ENCODE assay signal across 9 cellular contexts in the genomic region with DNA sequence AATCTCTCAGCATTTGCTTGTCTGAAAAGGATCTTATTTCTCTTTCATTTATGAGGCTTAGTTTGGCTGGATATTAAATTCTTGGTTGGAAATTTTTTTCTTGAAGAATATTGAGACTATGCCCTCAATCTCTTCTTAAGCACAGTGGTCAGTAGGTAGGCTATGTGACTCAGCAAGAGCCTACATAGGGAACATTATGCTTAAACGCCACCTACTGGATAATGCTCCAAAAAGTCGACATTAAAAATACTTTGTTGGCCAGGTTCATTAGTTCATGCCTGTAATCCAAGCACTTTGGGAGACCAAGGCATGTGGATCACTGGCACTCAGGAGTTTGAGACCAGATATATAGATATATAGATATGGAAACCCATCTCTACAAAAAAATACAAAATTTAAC.
DNase-seq lines count a peak whose midpoint lies in the region; ATAC-seq, FAIRE-seq and TF ChIP-seq lines count a peak whose summit lies in the region.
"Had no signal": no experiment of that assay in that cellular context is flagged by ENCODE, and none has a peak within 500 bp of the region (broad histone marks: within the 10 kb centered on the region; RNA-seq: fewer than 3 reads in every experiment).

No MANE protein-coding gene starts in this region.

- H3K18ac ChIP-seq in IMR-90 (ENCODE audit: low read depth, low read length): no peak overlapping the region

- no peak overlapping the region for H2AFZ ChIP-seq in IMR-90 (replicated peaks; ENCODE audit: low read length, poor library complexity)
- no peak overlapping the region for H2AFZ ChIP-seq in HepG2 (ENCODE audit: low read length)

- H3K9ac ChIP-seq in IMR-90 (ENCODE audit: low read depth, low read length) (no peak overlapping the region), HepG2 (ENCODE audit: insufficient read depth, low read depth, low read length) (no peak overlapping the region)

- H3K9me3 ChIP-seq in IMR-90 (ENCODE audit: control insufficient read depth, insufficient read depth, low read length) (peaks cover 7% of the 10 kb centered on the region), WERI-Rb-1 (ENCODE audit: severe bottlenecking) (no peaks in the 10 kb centered on the region), HepG2 (ENCODE audit: low read length) (no peaks in the 10 kb centered on the region)

- BruUV-seq in IMR-90 (replicated peaks; lab: Mats Ljungman, UMichigan) (no TSS peak), HepG2 (replicated peaks; lab: Mats Ljungman, UMichigan) (no TSS peak)

- intact Hi-C loops in IMR-90 (cut with micrococcal nuclease) (no loop called here), HepG2 (cut with micrococcal nuclease; ENCODE audit: unreplicated experiment) (loop anchor here (2.0 kb wide), 3 partner anchors 414 to 604 kb away; no protein-coding TSS in a partner anchor)

- peaks cover 2 to 7% of the 10 kb centered on the region in 2 donors for H3K27me3 Mint-ChIP-seq in T-cell

- TF ChIP-seq EP300 in HepG2 (IDR thresholded peaks at IDR 0.05; ENCODE audit: low read depth in 2 of 2, low read length in 2 of 2): no peak
- TF ChIP-seq EP300 in HepG2 (CRISPR knock-in tag; IDR thresholded peaks at IDR 0.05; ENCODE audit: borderline replicate concordance): no peak

- H3K23ac ChIP-seq in IMR-90 (ENCODE audit: low read depth, low read length): no peak overlapping the region

- no peak overlapping the region for H3K14ac ChIP-seq in IMR-90 (replicated peaks; ENCODE audit: low read depth, low read length)

- no peaks in the 10 kb centered on the region for H3K4me1 Mint-ChIP-seq in T-cell

- H3K4ac ChIP-seq in IMR-90 (ENCODE audit: low read depth, low read length): 0 out of 2 replicates have a peak overlapping the region, but pooled peaks have one; percentile 1

- H2AK9ac ChIP-seq in IMR-90 (replicated peaks; ENCODE audit: low read depth, low read length, poor library complexity): no peak overlapping the region

- H3K27ac ChIP-seq in IMR-90 (ENCODE audit: insufficient read depth, low read length): no peak overlapping the region
- H3K27ac ChIP-seq in WERI-Rb-1: no peak overlapping the region
- H3K27ac ChIP-seq in HepG2 (ENCODE audit: extremely low read length, insufficient read depth, low read length): no peak overlapping the region

- peak; percentile 38 for TF ChIP-seq CTCF in IMR-90 (conservative IDR thresholded peaks at IDR 0.05; ENCODE audit: low read depth, low read length)
- peak; percentile 48; the same call in 1 of the 2 replicates for TF ChIP-seq CTCF in WERI-Rb-1 (IDR thresholded peaks at IDR 0.05; ENCODE audit: low read depth, low read length)
- TF ChIP-seq CTCF in HepG2 (CRISPR knock-in tag; IDR thresholded peaks at IDR 0.05): peak; percentile 63

- H2AK5ac ChIP-seq in IMR-90 (ENCODE audit: low read depth, low read length): no peak overlapping the region

- no peak overlapping the region for H2BK120ac ChIP-seq in IMR-90 (ENCODE audit: low read depth, low read length)

- no peak overlapping the region for H3K56ac ChIP-seq in IMR-90 (ENCODE audit: extremely low read depth, insufficient read depth, low read length)

- no peaks in the 10 kb centered on the region for H3K36me3 ChIP-seq in IMR-90 (ENCODE audit: control insufficient read depth, insufficient read depth, low read length)
- no peaks in the 10 kb centered on the region for H3K36me3 ChIP-seq in WERI-Rb-1
- no peaks in the 10 kb centered on the region for H3K36me3 ChIP-seq in HepG2 (replicated peaks in 1 of 2; ENCODE audit: control insufficient read depth in 1 of 2, insufficient read depth in 2 of 2, low read length in 2 of 2)

- TF ChIP-seq RAD21 in IMR-90 (IDR thresholded peaks at IDR 0.05; ENCODE audit: low read length): peak; percentile 47
- peak; percentile 36; the same call in 1 of the 2 replicates for TF ChIP-seq RAD21 in HepG2 (CRISPR knock-in tag; IDR thresholded peaks at IDR 0.05)

- TF ChIP-seq POLR2A in IMR-90 (IDR thresholded peaks at IDR 0.05; ENCODE audit: low read depth, low read length) (no peak), HepG2 (IDR thresholded peaks at IDR 0.05; ENCODE audit: insufficient read depth in 1 of 2, low read depth in 2 of 2, low read length in 2 of 2) (no peak)

- H3K36me3 Mint-ChIP-seq in T-cell: no peaks in the 10 kb centered on the region

- dilution Hi-C loops in IMR-90 (cut with HindIII; ENCODE audit: low sequenced_read_pairs, unreplicated experiment): no loop called here

- H3K4me1 ChIP-seq in IMR-90 (ENCODE audit: control insufficient read depth, insufficient read depth, low read length) (no peaks in the 10 kb centered on the region), HepG2 (ENCODE audit: insufficient read depth, low read length) (no peaks in the 10 kb centered on the region; the same call in 1 of the 2 replicates)

- H2BK20ac ChIP-seq in IMR-90 (ENCODE audit: low read depth, low read length): no peak overlapping the region

- CTCF ChIA-PET in IMR-90 (lab: Yijun Ruan, JAX) (no interaction called here), HepG2 (lab: Yijun Ruan, JAX; ENCODE audit: low intra/inter-chr PET ratio, low total read pairs) (interaction anchor here (1.4 kb wide), 4 partner anchors 191 to 608 kb away, joined by 3 to 5 read pairs (median 4); no protein-coding TSS in a partner anchor), T-cell (lab: Charles Lee) (no interaction called here)

- H3K79me2 ChIP-seq in HepG2 (ENCODE audit: insufficient read depth, low read length): no peaks in the 10 kb centered on the region

- no peak overlapping the region for H4K91ac ChIP-seq in IMR-90 (ENCODE audit: insufficient read depth, low read depth, low read length)

- H3K4me3 ChIP-seq in IMR-90 (ENCODE audit: insufficient read depth, low read depth, low read length): no peak overlapping the region
- H3K4me3 ChIP-seq in WERI-Rb-1 (ENCODE audit: low read depth, low read length): no peak overlapping the region
- no peak overlapping the region for H3K4me3 ChIP-seq in HepG2 (replicated peaks in 1 of 3; ENCODE audit: insufficient read depth in 1 of 3, low read depth in 2 of 3, low read length in 3 of 3)

- DNase-seq in EL (peak; percentile 55), IMR-90 (peak; percentile 61), WERI-Rb-1 (peak; percentile 23), HepG2 (ENCODE audit: low spot score) (peak; percentile 59), T-cell (no peak), anterior cingulate cortex (lab: John Stamatoyannopoulos, UW) (no peak)

- in situ Hi-C loops in IMR-90 (cut with MboI; ENCODE audit: low sequenced_read_pairs): no loop called here
- in situ Hi-C loops in HepG2 (cut with HindIII; ENCODE audit: extremely low pct_ligation_motif_present, low pct_unique_long_range_greater_than_20kb): loop anchor here (5.0 to 25.0 kb wide), 3 partner anchors 406 to 608 kb away; no protein-coding TSS in a partner anchor

- H4K8ac ChIP-seq in IMR-90 (ENCODE audit: low read depth in 2 of 2, low read length in 2 of 2): no peak overlapping the region

- H3K79me1 ChIP-seq in IMR-90 (ENCODE audit: low read depth in 1 of 2, low read length in 2 of 2): no peaks in the 10 kb centered on the region

- no CpG with 5 or more reads among the region's 2 CpGs for WGBS in IMR-90 (ENCODE audit: extremely low coverage in 2 of 2, insufficient read length in 1 of 2), 2 experiments
- 0% methylated on average over 2 of the region's 2 CpGs for WGBS in HepG2 (ENCODE audit: low lambda C conversion rate)

- H3K4me3 Mint-ChIP-seq in T-cell: no peak overlapping the region

- peak; percentile 62 for FAIRE-seq in HepG2 (lab: Jason Lieb, UNC)
- FAIRE-seq: endometrium had no signal

- POLR2A ChIA-PET in IMR-90 (lab: Charles Lee; ENCODE audit: unreplicated experiment): no interaction called here
- POLR2A ChIA-PET in HepG2 (lab: Yijun Ruan, JAX): no interaction called here
- POLR2A ChIA-PET in T-cell (lab: Charles Lee): no interaction called here

- no peak overlapping the region for H3K4me2 ChIP-seq in IMR-90 (ENCODE audit: low read depth, low read length)
- no peak overlapping the region for H3K4me2 ChIP-seq in HepG2 (ENCODE audit: low read depth, low read length)

- no peak overlapping the region for H4K5ac ChIP-seq in IMR-90 (ENCODE audit: low read depth, low read length)

- no peak overlapping the region for H3K27ac Mint-ChIP-seq in T-cell

- H2BK15ac ChIP-seq in IMR-90 (ENCODE audit: low read depth, low read length): no peak overlapping the region

- peaks cover 18 to 24% (median 21%) of the 10 kb centered on the region in 3 donors for H3K9me3 Mint-ChIP-seq in T-cell

- H3K9me1 ChIP-seq in IMR-90 (ENCODE audit: insufficient read depth, low read length): no peaks in the 10 kb centered on the region

- H2BK5ac ChIP-seq in IMR-90 (ENCODE audit: low read depth, low read length, poor library complexity, severe bottlenecking): no peak overlapping the region

- H4K20me1 ChIP-seq in IMR-90 (ENCODE audit: insufficient read depth, low read length) (no peaks in the 10 kb centered on the region), HepG2 (ENCODE audit: insufficient read depth, low read length) (no peaks in the 10 kb centered on the region)

- peak; percentile 44; the same call in 1 of the 2 replicates for ATAC-seq in IMR-90 (ENCODE audit: low read depth)
- ATAC-seq in HepG2: peak; percentile 66
- ATAC-seq in T-cell (replicated peaks in 1 of 4): no peak
- ATAC-seq in HG03342 (IDR thresholded peaks at IDR 0.05; ENCODE audit: unreplicated experiment): no peak
- no peak for ATAC-seq in HG02798 (IDR thresholded peaks at IDR 0.05; ENCODE audit: poor library complexity, unreplicated experiment)

- H3K27me3 ChIP-seq in IMR-90 (ENCODE audit: control insufficient read depth, insufficient read depth, low read length): no peaks in the 10 kb centered on the region
- H3K27me3 ChIP-seq in WERI-Rb-1 (ENCODE audit: insufficient read depth, low read depth, severe bottlenecking): no peaks in the 10 kb centered on the region
- no peaks in the 10 kb centered on the region; a peak in 1 of 5 replicates for H3K27me3 ChIP-seq in HepG2 (ENCODE audit: control insufficient read depth in 1 of 2, insufficient read depth in 2 of 2, low read length in 2 of 2)

TF ChIP-seq in IMR-90, 13 proteins besides CTCF, POLR2A, EP300 and RAD21:
- TF ChIP-seq RCOR1 (IDR thresholded peaks at IDR 0.05; ENCODE audit: insufficient replicate concordance, low read length) (no peak), SMC3 (IDR thresholded peaks at IDR 0.05; ENCODE audit: low read depth, low read length) (peak; percentile 37), NFE2L2 (IDR thresholded peaks at IDR 0.05; ENCODE audit: low read depth, low read length) (0 out of 2 replicates have a peak, but pooled peaks have one; percentile 14)
TF ChIP-seq in IMR-90: peak in this region for 2.

TF ChIP-seq in HepG2, 621 proteins besides CTCF, POLR2A, EP300 and RAD21 (continues in another document):
- TF ChIP-seq ZNF24 (IDR thresholded peaks at IDR 0.05) (peak; percentile 44; the same call in 1 of the 2 replicates), NFE2 (CRISPR knock-in tag; IDR thresholded peaks at IDR 0.05) (peak; percentile 48; the same call in 1 of the 2 replicates), ZNF230 (CRISPR knock-in tag; IDR thresholded peaks at IDR 0.05) (peak; percentile 97), CBX5 (CRISPR knock-in tag; IDR thresholded peaks at IDR 0.05; ENCODE audit: borderline replicate concordance) (no peak), MIXL1 (CRISPR knock-in tag; IDR thresholded peaks at IDR 0.05) (0 out of 2 replicates have a peak, but pooled peaks have one; percentile 30), STAG1 (CRISPR knock-in tag; IDR thresholded peaks at IDR 0.05) (peak; percentile 75), SMC3 (IDR thresholded peaks at IDR 0.05; ENCODE audit: low read length) (peak; percentile 68)

Comparison
In these comparisons a context has a peak if more than half of its experiments do, and no peak if none do; other contexts are left out.
1. DNase-seq: peak in EL (single experiment), IMR-90 (single experiment), WERI-Rb-1 (single experiment) and HepG2 (single experiment); none in T-cell (0 of 34) and anterior cingulate cortex (0 of 58).
2. ATAC-seq: peak in IMR-90 (single experiment) and HepG2 (single experiment); none in T-cell (0 of 4), HG03342 (single experiment) and HG02798 (single experiment).
3. Peak in every context shown above with its lines, with median percentiles within 50 percentile points of each other: CTCF ChIP-seq.